19 cellular contexts compared by ENCODE assay signal in the genomic region with DNA sequence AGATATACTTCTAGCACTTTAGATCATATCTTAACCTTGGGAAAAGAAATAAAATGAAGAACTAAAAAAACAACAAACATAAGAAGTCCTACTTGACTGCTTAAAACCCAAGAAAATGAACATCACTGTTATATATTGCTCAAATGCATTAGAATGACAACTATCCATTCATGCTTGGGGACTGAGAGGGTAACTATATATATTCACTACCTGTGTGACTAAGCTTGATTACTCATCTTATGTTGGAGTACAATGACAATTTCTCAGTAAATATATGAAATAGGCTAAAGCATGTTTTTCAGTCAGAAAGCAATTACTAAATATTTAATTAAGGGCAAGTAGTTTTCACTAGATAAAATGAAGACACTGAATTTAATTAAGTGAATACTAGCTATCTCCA. TPM values are rescaled to one million over a fixed set of nuclear protein-coding genes. Genes with fewer than 3 reads are reported as not detected.
DNase-seq lines count a peak whose midpoint lies in the region; ATAC-seq, FAIRE-seq and TF ChIP-seq lines count a peak whose summit lies in the region.
"Had no signal": no experiment of that assay in that cellular context is flagged by ENCODE, and none has a peak within 500 bp of the region (broad histone marks: within the 10 kb centered on the region; RNA-seq: fewer than 3 reads in every experiment).

No MANE protein-coding gene starts in this region.

- H3F3A ChIP-seq in PC-3 (ENCODE audit: low read length, unreplicated experiment), result no peaks in the 10 kb centered on the region

- intact Hi-C loops in PC-3 (cut with micrococcal nuclease) (no loop called here), endothelial cell of umbilical vein (cut with micrococcal nuclease) (no loop called here)

- H3K9ac ChIP-seq in PC-3 (ENCODE audit: low read length) (no peak overlapping the region), endothelial cell of umbilical vein (replicated peaks; ENCODE audit: extremely low read depth, insufficient read depth, low read length) (no peak overlapping the region)

- BruUV-seq in PC-3 (replicated peaks; lab: Mats Ljungman, UMichigan) (no TSS peak), endothelial cell of umbilical vein (replicated peaks; lab: Mats Ljungman, UMichigan) (no TSS peak)

- H3K4me3 ChIP-seq in PC-3 (ENCODE audit: low read length) (no peak overlapping the region), endothelial cell of umbilical vein (replicated peaks in 1 of 3; ENCODE audit: insufficient read depth in 1 of 3, low read depth in 1 of 3, low read length in 3 of 3) (no peak overlapping the region), right atrium auricular region (no peak overlapping the region)
- H3K4me3 ChIP-seq: K562 had no signal

- no peak for TF ChIP-seq POLR2A in GM12892 (IDR thresholded peaks at IDR 0.05; ENCODE audit: low read depth, low read length)
- TF ChIP-seq POLR2A in endothelial cell of umbilical vein (IDR thresholded peaks at IDR 0.05; ENCODE audit: low read depth, low read length), result no peak

- H3K4me1 ChIP-seq in PC-3 (ENCODE audit: insufficient read depth, low read length), result peaks cover 11% of the 10 kb centered on the region
- H3K4me1 ChIP-seq in endothelial cell of umbilical vein (ENCODE audit: control insufficient read depth, extremely low read depth, insufficient read depth, low read length), result peaks cover 2% of the 10 kb centered on the region
- no peaks in the 10 kb centered on the region for H3K4me1 ChIP-seq in right atrium auricular region

- peaks cover 13% of the 10 kb centered on the region for H3K4me1 Mint-ChIP-seq in activated T-cell treated with anti-CD3 and anti-CD28 coated beads, Interleukin-2, amount 50 U/mL, for 72 hours (ENCODE audit: low read depth)

- H3K9me3 ChIP-seq in PC-3 (ENCODE audit: low read length) (no peaks in the 10 kb centered on the region), endothelial cell of umbilical vein (replicated peaks; ENCODE audit: control insufficient read depth, insufficient read depth, low read length) (no peaks in the 10 kb centered on the region), right atrium auricular region (no peaks in the 10 kb centered on the region)

- H3K4me3 Mint-ChIP-seq in activated T-cell treated with anti-CD3 and anti-CD28 coated beads, Interleukin-2, amount 50 U/mL, for 72 hours, result no peak overlapping the region
- H3K4me3 Mint-ChIP-seq: CD14-positive monocyte had no signal

- peaks cover 25% of the 10 kb centered on the region for H3K36me3 ChIP-seq in PC-3 (ENCODE audit: low read depth, low read length)
- peaks cover 0 to under 1% of the 10 kb centered on the region in 2 experiments for H3K36me3 ChIP-seq in endothelial cell of umbilical vein (ENCODE audit: control insufficient read depth in 2 of 2, extremely low read depth in 1 of 2, insufficient read depth in 2 of 2, low read length in 2 of 2)
- H3K36me3 ChIP-seq in right atrium auricular region, result peaks cover 33% of the 10 kb centered on the region

- no peaks in the 10 kb centered on the region for H3K9me1 ChIP-seq in endothelial cell of umbilical vein (replicated peaks; ENCODE audit: control insufficient read depth, extremely low read depth, insufficient read depth, low read length)

- H4K20me1 ChIP-seq in PC-3 (ENCODE audit: low read length) (no peaks in the 10 kb centered on the region; the same call in 1 of the 2 replicates), endothelial cell of umbilical vein (replicated peaks; ENCODE audit: control insufficient read depth, extremely low read depth, insufficient read depth, low read length) (no peaks in the 10 kb centered on the region)

- no peak for TF ChIP-seq CTCF in PC-3 (conservative IDR thresholded peaks at IDR 0.05; ENCODE audit: low read depth, low read length)
- no peak for TF ChIP-seq CTCF in endothelial cell of umbilical vein (IDR thresholded peaks at IDR 0.05; ENCODE audit: extremely low read depth in 1 of 2, insufficient read depth in 1 of 2, low read depth in 1 of 2, low read length in 2 of 2)
- no peak for TF ChIP-seq CTCF in right atrium auricular region (IDR thresholded peaks at IDR 0.05)

- peak overlapping the region; percentile 44; the same call in 1 of the 2 replicates for H3K4me2 ChIP-seq in PC-3 (ENCODE audit: low read length)
- H3K4me2 ChIP-seq in endothelial cell of umbilical vein (ENCODE audit: insufficient read depth, low read length), result no peak overlapping the region

- FAIRE-seq in GM12892 (lab: Jason Lieb, UNC) (peak; percentile 33), endothelial cell of umbilical vein (lab: Jason Lieb, UNC) (no peak)
- FAIRE-seq: K562 had no signal

- H2AFZ ChIP-seq in PC-3 (ENCODE audit: low read length), result no peak overlapping the region
- no peak overlapping the region for H2AFZ ChIP-seq in endothelial cell of umbilical vein (ENCODE audit: low read depth, low read length)

- peak; percentile 44 to 70 for ATAC-seq in activated T-cell treated with anti-CD3 and anti-CD28 coated beads, Interleukin-2, amount 50 U/mL, for 72 hours (replicated peaks in 1 of 2)
- ATAC-seq in PC-3, result peak; percentile 93
- ATAC-seq: K562 had no signal

- peak overlapping the region; percentile 31 for H3K27ac Mint-ChIP-seq in activated T-cell treated with anti-CD3 and anti-CD28 coated beads, Interleukin-2, amount 50 U/mL, for 72 hours

- no peaks in the 10 kb centered on the region for H3K27me3 Mint-ChIP-seq in activated T-cell treated with anti-CD3 and anti-CD28 coated beads, Interleukin-2, amount 50 U/mL, for 72 hours (ENCODE audit: low read depth)

- H3K27ac ChIP-seq in PC-3 (ENCODE audit: low read length) (no peak overlapping the region), endothelial cell of umbilical vein (ENCODE audit: insufficient read depth, low read depth, low read length) (no peak overlapping the region), right atrium auricular region (no peak overlapping the region)

- H3K27me3 ChIP-seq in PC-3 (ENCODE audit: low read length) (no peaks in the 10 kb centered on the region), endothelial cell of umbilical vein (ENCODE audit: control insufficient read depth in 2 of 2, insufficient read depth in 2 of 2, low read length in 2 of 2) (no peaks in the 10 kb centered on the region), right atrium auricular region (no peaks in the 10 kb centered on the region)

- peaks cover 0 to 15% of the 10 kb centered on the region in 2 donors for H3K36me3 Mint-ChIP-seq in activated T-cell treated with anti-CD3 and anti-CD28 coated beads, Interleukin-2, amount 50 U/mL, for 72 hours (ENCODE audit: insufficient read depth in 2 of 2)

- no peaks in the 10 kb centered on the region for H3K79me2 ChIP-seq in PC-3 (ENCODE audit: low read length)
- H3K79me2 ChIP-seq in endothelial cell of umbilical vein (ENCODE audit: control insufficient read depth, insufficient read depth, low read length), result no peaks in the 10 kb centered on the region

- CTCF ChIA-PET in PC-3 (lab: Charles Lee), result interaction anchor here (0.5 kb wide), 1 partner anchor 148 kb away, joined by 3 read pairs; no protein-coding TSS in a partner anchor
- CTCF ChIA-PET in endothelial cell of umbilical vein (lab: Charles Lee), result interaction anchor here (0.8 to 1.7 kb wide), 3 partner anchors 13 to 114 kb away, joined by 3 to 5 read pairs (median 5); no protein-coding TSS in a partner anchor

- no peak for DNase-seq in activated T-cell treated with anti-CD3 and anti-CD28 coated beads, Interleukin-2, amount 50 U/mL, for 72 hours
- DNase-seq in activated T-cell treated with anti-CD3 and anti-CD28 coated beads for 4 hours, result no peak
- no peak for DNase-seq in GM12892 (ENCODE audit: insufficient read length)
- peak; percentile 57 for DNase-seq in PC-3
- DNase-seq in endothelial cell of umbilical vein (ENCODE audit: low read depth, low spot score), result no peak
- no peak for DNase-seq in midbrain (lab: John Stamatoyannopoulos, UW)
- no peak for DNase-seq in NCI-H82 (lab: John Stamatoyannopoulos, UW)
- DNase-seq in right atrium auricular region (ENCODE audit: low spot score), result no peak
- DNase-seq: ACHN, AML-193, GDM1, GOT3, NCI-H1105 treated with DMSO at 0.1 percent for 48 hours, NCI-H1694, NCI-H2081 treated with DMSO at 0.1 percent for 48 hours, NCI-H446 treated with DMSO at 0.1 percent for 48 hours, SIG-M5 had no signal

- POLR2A ChIA-PET in PC-3 (lab: Charles Lee; ENCODE audit: unreplicated experiment) (no interaction called here), endothelial cell of umbilical vein (lab: Charles Lee) (no interaction called here)

- dilution Hi-C loops in endothelial cell of umbilical vein (cut with MboI; ENCODE audit: extremely low pct_ligation_motif_present, low sequenced_read_pairs), result no loop called here

- H3K9me2 ChIP-seq in PC-3 (replicated peaks; ENCODE audit: low read length), result no peaks in the 10 kb centered on the region

- H3K9me3 Mint-ChIP-seq in activated T-cell treated with anti-CD3 and anti-CD28 coated beads, Interleukin-2, amount 50 U/mL, for 72 hours, result no peaks in the 10 kb centered on the region
- H3K9me3 Mint-ChIP-seq: CD14-positive monocyte had no signal

TF ChIP-seq in endothelial cell of umbilical vein, 7 proteins besides CTCF, POLR2A, EP300 and RAD21:
- TF ChIP-seq EZH2 (IDR thresholded peaks at IDR 0.05; ENCODE audit: borderline replicate concordance, low read depth, low read length, severe bottlenecking) (no peak), FOS (IDR thresholded peaks at IDR 0.05; ENCODE audit: borderline replicate concordance, insufficient read depth, low read length) (peak; percentile 22), MYC (IDR thresholded peaks at IDR 0.05; ENCODE audit: low read depth, low read length) (no peak)
- TF ChIP-seq, protein P1, sequence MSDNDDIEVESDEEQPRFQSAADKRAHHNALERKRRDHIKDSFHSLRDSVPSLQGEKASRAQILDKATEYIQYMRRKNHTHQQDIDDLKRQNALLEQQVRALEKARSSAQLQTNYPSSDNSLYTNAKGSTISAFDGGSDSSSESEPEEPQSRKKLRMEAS (IDR thresholded peaks at IDR 0.05; ENCODE audit: insufficient read depth, insufficient read length), result no peak

RNA-seq across cellular contexts. Expression of a gene that starts 40.1 kb away (rescaled TPM):
- total RNA-seq in activated T-cell treated with anti-CD3 and anti-CD28 coated beads, Interleukin-2, amount 50 U/mL, for 72 hours, result 10 to 100 TPM; 39.6 to 48.3 TPM
- 21.6 TPM for polyA plus RNA-seq in GM12892 (2012; ENCODE audit: missing spikeins)
- 9.5 and 14.0 TPM in 2 replicates for total RNA-seq in PC-3 (2014; rRNA removed)
- 32.0 and 36.6 TPM in 2 replicates for total RNA-seq in endothelial cell of umbilical vein
- polyA plus RNA-seq in endothelial cell of umbilical vein, result 2.5 and 3.8 TPM in 2 replicates
- polyA plus RNA-seq in endothelial cell of umbilical vein (2011; cell fraction: cytosol; rRNA removed), result 4.3 and 4.7 TPM in 2 replicates
- 11.6 and 12.2 TPM in 2 replicates for polyA plus RNA-seq in endothelial cell of umbilical vein (2011; cell fraction: nucleus; rRNA removed)
- polyA plus RNA-seq in endothelial cell of umbilical vein (2012), result 22.9 and 27.4 TPM in 2 replicates
- polyA minus RNA-seq in endothelial cell of umbilical vein, result 8.7 and 9.2 TPM in 2 replicates
- polyA minus RNA-seq in endothelial cell of umbilical vein (2011; cell fraction: cytosol; rRNA and poly(A)+ RNA removed), result 4.2 TPM
- 13.4 and 14.3 TPM in 2 replicates for polyA minus RNA-seq in endothelial cell of umbilical vein (2011; cell fraction: nucleus; rRNA and poly(A)+ RNA removed)
- 10 to 100 TPM; 18.2 to 21.0 TPM for total RNA-seq in right atrium auricular region
